In the genomic region with DNA sequence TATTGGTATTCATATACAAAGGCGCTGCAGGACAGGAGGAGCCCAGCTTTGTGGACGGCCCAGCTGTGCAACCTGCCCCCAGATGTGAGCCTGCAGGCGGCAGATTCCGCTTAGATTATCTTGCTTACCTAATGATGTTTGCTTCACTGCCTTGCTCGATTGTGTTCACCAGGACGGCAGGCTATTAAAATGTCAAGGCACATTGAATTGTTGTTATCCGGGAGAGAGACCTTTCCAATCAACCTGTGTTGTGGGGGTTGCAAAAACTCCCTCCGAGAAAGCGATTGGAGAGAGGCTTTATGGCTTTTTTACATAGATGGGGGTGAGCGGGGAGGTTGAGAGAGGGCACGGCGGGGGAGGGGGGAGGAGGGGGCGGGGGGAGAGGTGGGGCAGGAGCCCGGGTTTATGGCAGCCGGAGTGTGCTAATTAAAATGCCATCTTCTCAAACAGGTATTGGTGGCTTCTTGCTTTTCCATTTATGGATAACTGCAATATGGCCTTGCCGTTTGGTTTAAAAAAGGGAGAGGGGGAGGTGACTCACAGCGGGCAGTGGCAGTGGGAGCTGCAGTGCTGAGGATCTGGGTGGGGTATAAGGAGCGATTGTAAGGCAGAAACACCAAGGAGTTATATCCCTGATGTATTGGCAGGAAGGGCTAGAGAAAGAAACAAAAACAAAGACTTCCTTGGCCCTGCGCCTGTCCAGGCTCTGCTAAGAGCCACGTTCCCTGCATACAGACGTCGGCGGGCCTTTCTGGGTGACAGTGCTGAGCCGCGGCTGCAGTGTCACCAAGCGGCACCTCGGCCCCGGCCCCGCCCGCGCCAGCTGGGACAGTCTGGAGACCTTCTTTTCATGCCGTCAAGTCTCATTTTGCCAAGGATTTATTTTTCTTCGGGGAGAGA, we compare ENCODE assay signal across 8 cellular contexts.
A peak's percentile ranks its signal among the peaks of the same experiment; 100 is the strongest.
DNase-seq lines count a peak whose midpoint lies in the region; ATAC-seq and TF ChIP-seq lines count a peak whose summit lies in the region.

No MANE protein-coding gene starts in this region.

- H3K4me3 ChIP-seq in Caco-2 (ENCODE audit: low read depth, low read length): peak overlapping the region; percentile 59
- H3K4me3 ChIP-seq in PC-3 (ENCODE audit: low read length): peak overlapping the region; percentile 74
- peak overlapping the region; percentile 60 to 80 for H3K4me3 ChIP-seq in foreskin fibroblast (ENCODE audit: low read depth in 1 of 2, low read length in 2 of 2)
- peak overlapping the region; percentile 71 for H3K4me3 ChIP-seq in suprapubic skin

- H3K27ac ChIP-seq in PC-3 (ENCODE audit: low read length) (peak overlapping the region; percentile 64), suprapubic skin (peak overlapping the region; percentile 83)

- H3K4me3 Mint-ChIP-seq in Caco-2 (ENCODE audit: unreplicated experiment): peak overlapping the region; percentile 88
- peak overlapping the region; percentile 87 to 94 (median 91) for H3K4me3 Mint-ChIP-seq in nephron

- H3K27me3 ChIP-seq in Caco-2 (replicated peaks; ENCODE audit: control insufficient read depth, insufficient read depth, low read length): no peaks in the 10 kb centered on the region; the same call in 1 of the 2 replicates
- no peaks in the 10 kb centered on the region for H3K27me3 ChIP-seq in PC-3 (ENCODE audit: low read length)
- no peaks in the 10 kb centered on the region for H3K27me3 ChIP-seq in suprapubic skin

- H3K36me3 Mint-ChIP-seq in Caco-2 (ENCODE audit: insufficient read depth, unreplicated experiment) (peaks cover 7% of the 10 kb centered on the region), nephron (ENCODE audit: low read depth) (no peaks in the 10 kb centered on the region)

- DNase-seq in Caco-2: peak; percentile 51 to 62
- peak; percentile 76 for DNase-seq in GM20000 (ENCODE audit: low spot score)
- DNase-seq in HPDE6-E6E7 (ENCODE audit: extremely low spot score): peak; percentile 48
- DNase-seq in PC-3: peak; percentile 55
- DNase-seq in activated gamma-delta T cell treated with anti-CD3 and anti-CD28 coated beads, Interleukin-2, amount 50 U/mL, for 16 hours (ENCODE audit: low read depth): peak; percentile 33
- peak; percentile 8 to 58 for DNase-seq in foreskin fibroblast
- peak; percentile 80 to 83 for DNase-seq in suprapubic skin (ENCODE audit: low spot score in 2 of 2)

- H3K9me3 Mint-ChIP-seq in Caco-2 (ENCODE audit: unreplicated experiment): no peaks in the 10 kb centered on the region
- no peaks in the 10 kb centered on the region for H3K9me3 Mint-ChIP-seq in nephron

- H3K27me3 Mint-ChIP-seq in Caco-2 (ENCODE audit: insufficient read depth, unreplicated experiment) (peaks cover 2% of the 10 kb centered on the region), nephron (ENCODE audit: low read depth) (peaks cover 8% of the 10 kb centered on the region)

- peak overlapping the region; percentile 74 for H3K9ac ChIP-seq in PC-3 (ENCODE audit: low read length)

- H3K4me1 Mint-ChIP-seq in Caco-2 (ENCODE audit: low read depth, unreplicated experiment) (peaks cover 5% of the 10 kb centered on the region), nephron (peaks cover 10% of the 10 kb centered on the region)

- no peaks in the 10 kb centered on the region for H3F3A ChIP-seq in PC-3 (ENCODE audit: low read length, unreplicated experiment)

- H3K4me1 ChIP-seq in Caco-2 (no peaks in the 10 kb centered on the region), PC-3 (ENCODE audit: insufficient read depth, low read length) (peaks cover 22% of the 10 kb centered on the region), suprapubic skin (peaks cover 14% of the 10 kb centered on the region)

- no peaks in the 10 kb centered on the region for H3K79me2 ChIP-seq in PC-3 (ENCODE audit: low read length)

- POLR2A ChIA-PET in Caco-2 (lab: Charles Lee) (no interaction called here), PC-3 (lab: Charles Lee; ENCODE audit: unreplicated experiment) (interaction anchor here (0.6 kb wide), 2 partner anchors 41 to 62 kb away, joined by 7 to 14 read pairs; no protein-coding TSS in a partner anchor)

- CTCF ChIA-PET in Caco-2 (lab: Charles Lee) (interaction anchor here (0.6 to 1.6 kb wide), 2 partner anchors 139 to 709 kb away, joined by 4 to 9 read pairs; no protein-coding TSS in a partner anchor), PC-3 (lab: Charles Lee) (no interaction called here)

- intact Hi-C loops in Caco-2 (cut with micrococcal nuclease; ENCODE audit: unreplicated experiment): loop anchor here (2.0 to 5.0 kb wide), 2 partner anchors 97 to 138 kb away; partner anchors contain the start of gene INSIG2
- intact Hi-C loops in PC-3 (cut with micrococcal nuclease): loop anchor here (1.0 to 2.0 kb wide), 4 partner anchors 62 to 138 kb away; no protein-coding TSS in a partner anchor

- H3K36me3 ChIP-seq in Caco-2 (ENCODE audit: control insufficient read depth, insufficient read depth, low read length): no peaks in the 10 kb centered on the region
- no peaks in the 10 kb centered on the region for H3K36me3 ChIP-seq in PC-3 (ENCODE audit: low read depth, low read length)
- no peaks in the 10 kb centered on the region for H3K36me3 ChIP-seq in suprapubic skin

- H2AFZ ChIP-seq in PC-3 (ENCODE audit: low read length): peak overlapping the region; percentile 84

- BruUV-seq in Caco-2 (replicated peaks; lab: Mats Ljungman, UMichigan): TSS peak; percentile 92
- TSS peak; percentile 99 for BruUV-seq in PC-3 (replicated peaks; lab: Mats Ljungman, UMichigan)

- no peak for TF ChIP-seq EP300 in suprapubic skin (IDR thresholded peaks at IDR 0.05)

- 6% methylated on average over 30 of the region's 33 CpGs for WGBS in suprapubic skin

- TF ChIP-seq POLR2A in suprapubic skin (IDR thresholded peaks at IDR 0.05): no peak

- H3K9me3 ChIP-seq in Caco-2 (no peaks in the 10 kb centered on the region), PC-3 (ENCODE audit: low read length) (no peaks in the 10 kb centered on the region), suprapubic skin (no peaks in the 10 kb centered on the region)

- no peaks in the 10 kb centered on the region for H4K20me1 ChIP-seq in PC-3 (ENCODE audit: low read length)

- peak; percentile 75 for ATAC-seq in PC-3

- H3K4me2 ChIP-seq in PC-3 (ENCODE audit: low read length): peak overlapping the region; percentile 99

- no peaks in the 10 kb centered on the region for H3K9me2 ChIP-seq in PC-3 (replicated peaks; ENCODE audit: low read length)

- TF ChIP-seq CTCF in Caco-2 (IDR thresholded peaks at IDR 0.05; ENCODE audit: insufficient read depth in 1 of 2, low read depth in 1 of 2, low read length in 1 of 2, severe bottlenecking in 1 of 2, unreplicated experiment in 1 of 2): no peak
- TF ChIP-seq CTCF in GM20000 (IDR thresholded peaks at IDR 0.05; ENCODE audit: extremely low read depth, missing control alignments): no peak
- no peak for TF ChIP-seq CTCF in PC-3 (conservative IDR thresholded peaks at IDR 0.05; ENCODE audit: low read depth, low read length)
- no peak for TF ChIP-seq CTCF in foreskin fibroblast (IDR thresholded peaks at IDR 0.05; ENCODE audit: low read depth, low read length)
- no peak for TF ChIP-seq CTCF in nephron (IDR thresholded peaks at IDR 0.05; ENCODE audit: unreplicated experiment in 3 of 3)
- no peak for TF ChIP-seq CTCF in suprapubic skin (IDR thresholded peaks at IDR 0.05)

- H3K27ac Mint-ChIP-seq in Caco-2 (ENCODE audit: unreplicated experiment) (peak overlapping the region; percentile 84), nephron (peak overlapping the region; percentile 91 to 96 (median 94))

Comparison
In these comparisons a context has a peak if more than half of its experiments do, and no peak if none do; other contexts are left out.
1. Peak in every context shown above with its lines: DNase-seq, ATAC-seq, H3K4me3 ChIP-seq and H3K27ac ChIP-seq.